In genomic region chr17:31339906-31340661, GRCh38 we compare ENCODE assay signal across 9 cellular contexts. TPM values are rescaled to one million over a fixed set of nuclear protein-coding genes. Genes with fewer than 3 reads are reported as not detected.
A peak's percentile ranks its signal among the peaks of the same experiment; 100 is the strongest.
DNase-seq lines count a peak whose midpoint lies in the region; ATAC-seq and TF ChIP-seq lines count a peak whose summit lies in the region.
"Had no signal": no experiment of that assay in that cellular context is flagged by ENCODE, and none has a peak within 500 bp of the region (broad histone marks: within the 10 kb centered on the region; RNA-seq: fewer than 3 reads in every experiment).

No MANE protein-coding gene starts in this region.

- H3K4me2 ChIP-seq in skeletal muscle satellite cell (ENCODE audit: low read length), result peak overlapping the region; percentile 8

- no peak for ATAC-seq in GM19452 (IDR thresholded peaks at IDR 0.05; ENCODE audit: unreplicated experiment)

- POLR2A ChIA-PET in RWPE1 (lab: Yijun Ruan, JAX; ENCODE audit: low non-redundant PET), result no interaction called here

- H3K27ac ChIP-seq in RWPE1, result no peak overlapping the region

- CTCF ChIA-PET in RWPE1 (lab: Yijun Ruan, JAX), result interaction anchor here (0.7 kb wide), 1 partner anchor 186 kb away, joined by 3 read pairs; no protein-coding TSS in a partner anchor

- H3K9ac ChIP-seq in skeletal muscle satellite cell (ENCODE audit: low read depth, low read length), result no peak overlapping the region

- peak; percentile 59 to 90 for DNase-seq in HAP-1 (ENCODE audit: low spot score in 2 of 2)
- peak; percentile 35 for DNase-seq in RWPE1 (ENCODE audit: low spot score)
- peak; percentile 80 for DNase-seq in epithelial cell of esophagus (ENCODE audit: low read depth)
- no peak for DNase-seq in NCI-H1105 treated with DMSO at 0.1 percent for 48 hours (lab: John Stamatoyannopoulos, UW)
- no peak for DNase-seq in NCI-H2171 treated with DMSO at 0.1 percent for 48 hours (lab: John Stamatoyannopoulos, UW)

- H3K4me3 ChIP-seq in HAP-1 (no peak overlapping the region), epithelial cell of esophagus (ENCODE audit: low read length) (no peak overlapping the region), skeletal muscle satellite cell (ENCODE audit: low read length) (no peak overlapping the region)
- H3K4me3 ChIP-seq: right atrium auricular region had no signal

- H3K9me3 ChIP-seq in HAP-1 (no peaks in the 10 kb centered on the region), skeletal muscle satellite cell (replicated peaks; ENCODE audit: low read length) (no peaks in the 10 kb centered on the region)
- H3K9me3 ChIP-seq: right atrium auricular region had no signal

- peaks cover 2% of the 10 kb centered on the region for H3K36me3 ChIP-seq in HAP-1 (replicated peaks)
- peaks cover 45% of the 10 kb centered on the region for H3K36me3 ChIP-seq in skeletal muscle satellite cell (ENCODE audit: insufficient read depth, low read length)

- TF ChIP-seq CTCF in RWPE1 (conservative IDR thresholded peaks at IDR 0.05; ENCODE audit: low read depth), result no peak
- no peak for TF ChIP-seq CTCF in epithelial cell of esophagus (IDR thresholded peaks at IDR 0.05; ENCODE audit: insufficient read depth, low read depth, low read length, missing control alignments)

- H3K27me3 ChIP-seq in HAP-1 (ENCODE audit: low read depth) (no peaks in the 10 kb centered on the region), skeletal muscle satellite cell (ENCODE audit: control insufficient read depth, insufficient read depth, low read length) (no peaks in the 10 kb centered on the region)
- H3K27me3 ChIP-seq: right atrium auricular region had no signal

- in situ Hi-C loops in HAP-1 (cut with MboI; ENCODE audit: low sequenced_read_pairs), result no loop called here

- H3K4me1 ChIP-seq in HAP-1, result peaks cover 15% of the 10 kb centered on the region
- H3K4me1 ChIP-seq in skeletal muscle satellite cell (ENCODE audit: control insufficient read depth, insufficient read depth, low read length), result peaks cover 12% of the 10 kb centered on the region

RNA-seq across cellular contexts. Expression of gene EVI2A, which starts 18.7 kb away (rescaled TPM):
- total RNA-seq in skeletal muscle satellite cell (2012; rRNA removed), result 2.4 and 6.6 TPM in 2 replicates

RNA-seq across cellular contexts. Expression of gene EVI2B, which starts 26.2 kb away (rescaled TPM):
- total RNA-seq in skeletal muscle satellite cell (2012; rRNA removed), result 0.44 and 1.5 TPM in 2 replicates

RNA-seq across cellular contexts. Expression of gene OMG, which starts 43.0 kb away (rescaled TPM):
- total RNA-seq in skeletal muscle satellite cell (2012; rRNA removed), result under 0.01 TPM in 1 of 2 replicates, not detected in the other
- total RNA-seq: glomerular endothelial cell had no signal

RNA-seq across cellular contexts. Expression of gene RAB11FIP4, which starts 51.4 kb away (rescaled TPM):
- total RNA-seq in skeletal muscle satellite cell (2012; rRNA removed), result under 0.01 TPM in 2 replicates
- total RNA-seq: glomerular endothelial cell had no signal

Comparison
In these comparisons a context has a peak if more than half of its experiments do, and no peak if none do; other contexts are left out.
1. DNase-seq: peak in HAP-1 (2 of 2), RWPE1 (single experiment) and epithelial cell of esophagus (single experiment); none in NCI-H1105 treated with DMSO at 0.1 percent for 48 hours (single experiment) and NCI-H2171 treated with DMSO at 0.1 percent for 48 hours (single experiment).